8 cellular contexts compared by ENCODE assay signal in the genomic region with DNA sequence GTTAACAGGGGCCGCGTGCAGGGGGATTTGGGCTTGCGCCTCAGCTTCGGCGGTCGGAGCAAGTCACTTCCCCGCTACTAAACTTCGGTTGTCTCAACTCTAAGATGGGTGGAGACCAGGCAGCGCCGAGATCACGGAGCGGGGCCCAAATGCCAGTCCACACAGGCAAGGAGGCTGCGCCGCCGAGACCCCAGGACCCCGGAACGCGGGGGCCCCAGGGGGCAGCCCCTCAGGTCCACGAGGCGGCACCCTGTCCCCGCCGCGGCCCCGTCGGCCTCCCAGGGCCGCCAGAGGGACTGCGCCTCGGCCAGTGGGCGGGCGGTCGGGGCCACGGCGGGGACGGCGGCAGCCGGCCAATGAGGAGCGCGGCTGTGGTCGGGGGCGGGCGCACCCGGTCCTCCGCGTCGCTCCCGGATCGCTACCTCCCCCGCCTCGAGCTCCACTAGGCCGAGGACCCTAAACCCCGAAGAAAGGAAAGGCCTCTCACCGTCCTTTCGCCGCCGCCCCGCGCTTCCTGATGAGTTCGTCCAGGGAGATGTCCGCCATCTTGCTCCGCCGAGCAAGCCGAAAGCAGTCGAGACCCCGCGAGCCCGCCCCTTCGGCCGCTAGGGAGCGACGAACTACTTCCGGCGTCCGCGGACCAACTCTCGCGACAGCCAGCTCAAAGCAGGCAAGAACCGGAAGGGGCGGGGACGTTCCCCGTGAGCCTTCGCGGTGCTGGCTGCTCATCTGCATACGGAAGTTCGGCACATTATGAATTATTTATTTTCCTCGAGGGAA. TPM values are rescaled to one million over a fixed set of nuclear protein-coding genes. Genes with fewer than 3 reads are reported as not detected.
DNase-seq lines count a peak whose midpoint lies in the region; ATAC-seq and TF ChIP-seq lines count a peak whose summit lies in the region.

A gene with protein sequence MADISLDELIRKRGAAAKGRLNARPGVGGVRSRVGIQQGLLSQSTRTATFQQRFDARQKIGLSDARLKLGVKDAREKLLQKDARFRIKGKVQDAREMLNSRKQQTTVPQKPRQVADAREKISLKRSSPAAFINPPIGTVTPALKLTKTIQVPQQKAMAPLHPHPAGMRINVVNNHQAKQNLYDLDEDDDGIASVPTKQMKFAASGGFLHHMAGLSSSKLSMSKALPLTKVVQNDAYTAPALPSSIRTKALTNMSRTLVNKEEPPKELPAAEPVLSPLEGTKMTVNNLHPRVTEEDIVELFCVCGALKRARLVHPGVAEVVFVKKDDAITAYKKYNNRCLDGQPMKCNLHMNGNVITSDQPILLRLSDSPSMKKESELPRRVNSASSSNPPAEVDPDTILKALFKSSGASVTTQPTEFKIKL (minus strand): TSS at position 572 of the 780 bp plus-strand sequence. CDS start 26 bp downstream, at position 546.

- H3K4me3 Mint-ChIP-seq in activated T-cell treated with anti-CD3 and anti-CD28 coated beads, Interleukin-2, amount 50 U/mL, for 4 hours: peak within 1 kb of the TSS; percentile 95

- H4K20me1 ChIP-seq in DND-41 (ENCODE audit: insufficient read depth, low read length) (peaks cover 38% of the 10 kb centered on the region), KMS-11 (ENCODE audit: insufficient read depth) (no peaks in the 10 kb centered on the region)

- peaks cover 14% of the 10 kb centered on the region for H3K36me3 Mint-ChIP-seq in activated T-cell treated with anti-CD3 and anti-CD28 coated beads, Interleukin-2, amount 50 U/mL, for 4 hours (ENCODE audit: insufficient read depth)

- H3K27me3 ChIP-seq in DND-41 (ENCODE audit: insufficient read depth, low read length, poor library complexity): no peaks in the 10 kb centered on the region
- no peaks in the 10 kb centered on the region for H3K27me3 ChIP-seq in KMS-11 (ENCODE audit: insufficient read depth, low read depth)
- H3K27me3 ChIP-seq in Panc1 (ENCODE audit: control insufficient read depth, insufficient read depth, low read length): no peaks in the 10 kb centered on the region
- H3K27me3 ChIP-seq in muscle layer of duodenum (ENCODE audit: low read depth, low read length): no peaks in the 10 kb centered on the region

- POLR2A ChIA-PET in Panc1 (lab: Charles Lee): interaction anchor here (0.5 to 0.7 kb wide), 5 partner anchors 22 to 1327 kb away, joined by 3 to 9 read pairs (median 6); no protein-coding TSS in a partner anchor

- H3K4me1 Mint-ChIP-seq in activated T-cell treated with anti-CD3 and anti-CD28 coated beads, Interleukin-2, amount 50 U/mL, for 4 hours (ENCODE audit: low read depth): peaks cover 46% of the 10 kb centered on the region

- peak within 1 kb of the TSS; percentile 91 to 95 for H3K4me3 ChIP-seq in DND-41 (ENCODE audit: low read depth in 1 of 2, low read length in 2 of 2)
- peak within 1 kb of the TSS; percentile 48 for H3K4me3 ChIP-seq in KMS-11 (IDR thresholded peaks at IDR 0.05; ENCODE audit: insufficient read depth, low read depth, low read length)
- H3K4me3 ChIP-seq in Panc1 (ENCODE audit: low read depth in 2 of 2, low read length in 2 of 2): peak within 1 kb of the TSS; percentile 85 to 88
- peak within 1 kb of the TSS; percentile 72 to 76 for H3K4me3 ChIP-seq in muscle layer of duodenum (ENCODE audit: low read depth in 1 of 2, low read length in 2 of 2)

- H3K9me3 Mint-ChIP-seq in activated T-cell treated with anti-CD3 and anti-CD28 coated beads, Interleukin-2, amount 50 U/mL, for 4 hours: no peaks in the 10 kb centered on the region

- H2AFZ ChIP-seq in DND-41 (ENCODE audit: low read depth, low read length) (peak within 1 kb of the TSS; percentile 73), KMS-11 (ENCODE audit: low read depth) (peak within 1 kb of the TSS; percentile 24; the same call in 1 of the 2 replicates)

- H3K36me3 ChIP-seq in DND-41 (ENCODE audit: insufficient read depth, low read length) (peaks cover 37% of the 10 kb centered on the region), KMS-11 (ENCODE audit: insufficient read depth) (no peaks in the 10 kb centered on the region; the same call in 1 of the 2 replicates), Panc1 (ENCODE audit: control insufficient read depth, insufficient read depth, low read length) (no peaks in the 10 kb centered on the region; the same call in 1 of the 2 replicates), muscle layer of duodenum (ENCODE audit: control insufficient read depth in 1 of 2, insufficient read depth in 2 of 2, low read length in 2 of 2) (peaks cover 4 to 24% of the 10 kb centered on the region in 2 donors)

- CTCF ChIA-PET in Panc1 (lab: Charles Lee): no interaction called here

- peaks cover 52% of the 10 kb centered on the region for H3K79me2 ChIP-seq in DND-41 (ENCODE audit: insufficient read depth, low read length)
- H3K79me2 ChIP-seq in KMS-11 (ENCODE audit: insufficient read depth, low read depth): peaks cover 50% of the 10 kb centered on the region

- TF ChIP-seq CTCF in DND-41 (IDR thresholded peaks at IDR 0.05; ENCODE audit: borderline replicate concordance, extremely low read depth, low read length, poor library complexity, severe bottlenecking): peak; percentile 45
- no peak for TF ChIP-seq CTCF in KMS-11 (conservative IDR thresholded peaks at IDR 0.05; ENCODE audit: low read depth, low read length)
- TF ChIP-seq CTCF in Panc1 (IDR thresholded peaks at IDR 0.05): peak; percentile 25; the same call in 1 of the 2 replicates

- H3K4me1 ChIP-seq in DND-41 (ENCODE audit: insufficient read depth, low read length) (peaks cover 55% of the 10 kb centered on the region), KMS-11 (ENCODE audit: low read depth, poor library complexity, severe bottlenecking) (peaks cover 32% of the 10 kb centered on the region), Panc1 (ENCODE audit: control insufficient read depth, insufficient read depth, low read length) (peaks cover 34% of the 10 kb centered on the region), muscle layer of duodenum (ENCODE audit: control insufficient read depth in 1 of 2, insufficient read depth in 2 of 2, low read length in 2 of 2) (peaks cover 20 to 41% of the 10 kb centered on the region in 2 donors)

- BruUV-seq in Panc1 (replicated peaks; lab: Mats Ljungman, UMichigan): no TSS peak

- peak within 1 kb of the TSS; percentile 93 for H3K9ac ChIP-seq in DND-41 (ENCODE audit: low read depth, low read length)
- peak within 1 kb of the TSS; percentile 90 for H3K9ac ChIP-seq in KMS-11

- H3K4me2 ChIP-seq in DND-41 (ENCODE audit: insufficient read depth, low read length) (peak within 1 kb of the TSS; percentile 85), KMS-11 (peak within 1 kb of the TSS; percentile 91)

- DNase-seq in DND-41 (peak; percentile 98), Panc1 (ENCODE audit: low read depth, low spot score) (no peak)
- DNase-seq in activated T-cell treated with anti-CD3 and anti-CD28 coated beads, Interleukin-2, amount 50 U/mL, for 4 hours: peak; percentile 99
- peak; percentile 98 to 99 for DNase-seq in stimulated activated CD8-positive, alpha-beta memory T cell treated with anti-CD3 and anti-CD28 coated beads, Interleukin-7, amount 100 ng/mL, for 4 hours (ENCODE audit: low read depth in 2 of 2)

- intact Hi-C loops in Panc1 (cut with micrococcal nuclease; ENCODE audit: unreplicated experiment): no loop called here

- H3K27me3 Mint-ChIP-seq in activated T-cell treated with anti-CD3 and anti-CD28 coated beads, Interleukin-2, amount 50 U/mL, for 4 hours (ENCODE audit: low read depth): no peaks in the 10 kb centered on the region

- in situ Hi-C loops in Panc1 (cut with HindIII; ENCODE audit: low pct_unique_long_range_greater_than_20kb, low sequenced_read_pairs): no loop called here

- no peaks in the 10 kb centered on the region for H3K9me3 ChIP-seq in DND-41 (ENCODE audit: insufficient read depth, low read length, severe bottlenecking)
- no peaks in the 10 kb centered on the region for H3K9me3 ChIP-seq in Panc1 (ENCODE audit: control insufficient read depth, insufficient read depth, low read depth, low read length)
- no peaks in the 10 kb centered on the region for H3K9me3 ChIP-seq in muscle layer of duodenum (ENCODE audit: control insufficient read depth in 1 of 2, low read length in 2 of 2)

- ATAC-seq in DND-41 (ENCODE audit: insufficient read depth, low read depth) (peak; percentile 64), GM21737 (IDR thresholded peaks at IDR 0.05; ENCODE audit: unreplicated experiment) (peak; percentile 66), Panc1 (peak; percentile 85), esophagus mucosa (peak; percentile 88)
- peak; percentile 66 to 69 for ATAC-seq in activated T-cell treated with anti-CD3 and anti-CD28 coated beads, Interleukin-2, amount 50 U/mL, for 4 hours

- peak within 1 kb of the TSS; percentile 91 for H3K27ac ChIP-seq in DND-41 (ENCODE audit: low read length)
- peak within 1 kb of the TSS; percentile 95 for H3K27ac ChIP-seq in KMS-11
- peak within 1 kb of the TSS; percentile 99 for H3K27ac ChIP-seq in Panc1 (ENCODE audit: low read length)
- H3K27ac ChIP-seq in muscle layer of duodenum (ENCODE audit: low read length): peak within 1 kb of the TSS; percentile 98

RNA-seq across cellular contexts. Expression of the gene that starts here (rescaled TPM):
- total RNA-seq in Panc1 (2021; ENCODE audit: unreplicated experiment) (46.6 TPM), esophagus mucosa (43.9 TPM)
- 51.8 TPM for polyA plus RNA-seq in Panc1 (2012; ENCODE audit: insufficient read length)
- 10 to 100 TPM; 71.8 to 82.6 (median 77.1) TPM for total RNA-seq in activated T-cell treated with anti-CD3 and anti-CD28 coated beads, Interleukin-2, amount 50 U/mL, for 4 hours
